1 cellular context compared by ENCODE assay signal in genomic region chr2:191018663-191019119, GRCh38.
TF ChIP-seq lines count a peak whose summit lies in the region.

No MANE protein-coding gene starts in this region.

TF ChIP-seq in HCT116, 20 proteins besides CTCF, POLR2A, EP300 and RAD21:
- TF ChIP-seq CBX3 (IDR thresholded peaks at IDR 0.05; ENCODE audit: low read depth) (no peak), JUND (IDR thresholded peaks at IDR 0.05) (no peak), CEBPB (IDR thresholded peaks at IDR 0.05; ENCODE audit: low read depth) (no peak), ZNF274 (IDR thresholded peaks at IDR 0.05; ENCODE audit: low read depth, low read length) (no peak), ELF1 (IDR thresholded peaks at IDR 0.05; ENCODE audit: borderline replicate concordance, low read depth) (no peak), TCF7L2 (IDR thresholded peaks at IDR 0.05; ENCODE audit: borderline replicate concordance, extremely low read depth, insufficient read depth, insufficient read length) (no peak), SRF (IDR thresholded peaks at IDR 0.05; ENCODE audit: low read depth) (no peak), EGR1 (IDR thresholded peaks at IDR 0.05; ENCODE audit: low read depth) (no peak), ATF3 (IDR thresholded peaks at IDR 0.05) (no peak), REST (IDR thresholded peaks at IDR 0.05; ENCODE audit: low read depth) (no peak), ZBTB33 (IDR thresholded peaks at IDR 0.05; ENCODE audit: extremely low read depth, insufficient replicate concordance, low read length) (no peak), SP1 (IDR thresholded peaks at IDR 0.05; ENCODE audit: low read depth) (no peak), EZH2 (IDR thresholded peaks at IDR 0.05) (no peak), POLR2AphosphoS5 (IDR thresholded peaks at IDR 0.05; ENCODE audit: low read depth, low read length) (no peak), YY1 (IDR thresholded peaks at IDR 0.05; ENCODE audit: extremely low read depth, insufficient replicate concordance, low read depth, low read length) (no peak), FOSL1 (IDR thresholded peaks at IDR 0.05; ENCODE audit: low read depth) (no peak), ZFX (IDR thresholded peaks at IDR 0.05) (no peak), MAX (IDR thresholded peaks at IDR 0.05) (no peak), EZH2phosphoT487 (IDR thresholded peaks at IDR 0.05; ENCODE audit: borderline replicate concordance) (no peak), SIN3A (IDR thresholded peaks at IDR 0.05; ENCODE audit: low read depth) (no peak)
